17 cellular contexts compared by ENCODE assay signal in genomic region chr17:21025446-21025845, GRCh38. TPM values are rescaled to one million over a fixed set of nuclear protein-coding genes. Genes with fewer than 3 reads are reported as not detected.
DNase-seq lines count a peak whose midpoint lies in the region; ATAC-seq and TF ChIP-seq lines count a peak whose summit lies in the region.
"Had no signal": no experiment of that assay in that cellular context is flagged by ENCODE, and none has a peak within 500 bp of the region (broad histone marks: within the 10 kb centered on the region; RNA-seq: fewer than 3 reads in every experiment).

No MANE protein-coding gene starts in this region.

- intact Hi-C loops in natural killer cell (cut with micrococcal nuclease), result no loop called here

- no peaks in the 10 kb centered on the region for H3K9me3 Mint-ChIP-seq in natural killer cell treated with Interleukin-12 subunit alpha and Interleukin-12 subunit beta and Interleukin-15 and Interleukin-18, amount 100 ng/mL, for 72 hours
- H3K9me3 Mint-ChIP-seq in natural killer cell (no peaks in the 10 kb centered on the region), WTC11 (no peaks in the 10 kb centered on the region)
- H3K9me3 Mint-ChIP-seq: endodermal cell had no signal

- CTCF ChIA-PET in WTC11 (lab: Charles Lee), result no interaction called here

- H3K9ac ChIP-seq in smooth muscle cell (ENCODE audit: low read depth), result no peak overlapping the region

- POLR2A ChIA-PET in WTC11 (lab: Charles Lee), result no interaction called here

- peak overlapping the region; percentile 87 for H3K27ac ChIP-seq in smooth muscle cell (ENCODE audit: low read depth)
- H3K27ac ChIP-seq: pancreas, tibial nerve had no signal

- no peak for DNase-seq in natural killer cell treated with Interleukin-12 subunit alpha and Interleukin-12 subunit beta and Interleukin-15 and Interleukin-18, amount 100 ng/mL, for 72 hours (ENCODE audit: low spot score)
- DNase-seq in natural killer cell (no peak), WTC11 (ENCODE audit: low spot score) (no peak), smooth muscle cell (lab: John Stamatoyannopoulos, UW; ENCODE audit: unreplicated experiment) (no peak), T-helper 2 cell (no peak), dermis blood vessel endothelial cell (no peak)
- DNase-seq: activated CD4-positive, alpha-beta T cell treated with anti-CD3 and anti-CD28 coated beads, Interleukin-2, amount 50 U/mL, for 48 hours; DMS79 treated with DMSO at 0.1 percent for 48 hours; endodermal cell; NCI-H524 treated with DMSO at 0.1 percent for 48 hours; pancreas; stimulated activated CD4-positive, alpha-beta T cell treated with anti-CD3 and anti-CD28 coated beads, Interleukin-1b, Interleukin-23, amount 100 ng/mL, for 48 hours; stimulated activated naive CD4-positive, alpha-beta T cell treated with Interleukin-2 at 50 U/mL for 16 hours had no signal

- no peak overlapping the region for H3K4me3 Mint-ChIP-seq in natural killer cell treated with Interleukin-12 subunit alpha and Interleukin-12 subunit beta and Interleukin-15 and Interleukin-18, amount 100 ng/mL, for 72 hours
- no peak overlapping the region for H3K4me3 Mint-ChIP-seq in natural killer cell
- no peak overlapping the region for H3K4me3 Mint-ChIP-seq in WTC11
- H3K4me3 Mint-ChIP-seq: endodermal cell had no signal

- no peaks in the 10 kb centered on the region for H3K9me3 ChIP-seq in smooth muscle cell (replicated peaks; ENCODE audit: low read depth)
- H3K9me3 ChIP-seq: pancreas, tibial nerve had no signal

- no peaks in the 10 kb centered on the region for H3K27me3 Mint-ChIP-seq in natural killer cell treated with Interleukin-12 subunit alpha and Interleukin-12 subunit beta and Interleukin-15 and Interleukin-18, amount 100 ng/mL, for 72 hours
- H3K27me3 Mint-ChIP-seq in natural killer cell (ENCODE audit: low read depth in 2 of 2) (no peaks in the 10 kb centered on the region), WTC11 (ENCODE audit: low read depth) (no peaks in the 10 kb centered on the region)

- H3K27me3 ChIP-seq in smooth muscle cell (ENCODE audit: low read depth), result no peaks in the 10 kb centered on the region
- H3K27me3 ChIP-seq: pancreas, tibial nerve had no signal

- no peak for ATAC-seq in natural killer cell treated with Interleukin-12 subunit alpha and Interleukin-12 subunit beta and Interleukin-15 and Interleukin-18, amount 100 ng/mL, for 72 hours
- ATAC-seq in natural killer cell (no peak), WTC11 (no peak), esophagus mucosa (peak; percentile 51), HG03135 (IDR thresholded peaks at IDR 0.05; ENCODE audit: unreplicated experiment) (no peak)
- ATAC-seq: pancreas had no signal

- peak overlapping the region; percentile 29 to 35 for H3K27ac Mint-ChIP-seq in natural killer cell treated with Interleukin-12 subunit alpha and Interleukin-12 subunit beta and Interleukin-15 and Interleukin-18, amount 100 ng/mL, for 72 hours
- peak overlapping the region in 1 of 2 donors; percentile 71 for H3K27ac Mint-ChIP-seq in natural killer cell
- peak overlapping the region; percentile 68 for H3K27ac Mint-ChIP-seq in WTC11
- H3K27ac Mint-ChIP-seq: endodermal cell had no signal

- peaks cover 12% of the 10 kb centered on the region for H3K4me1 ChIP-seq in smooth muscle cell (ENCODE audit: low read depth)

- no peak overlapping the region for H3K4me3 ChIP-seq in smooth muscle cell
- H3K4me3 ChIP-seq: lung, pancreas, tibial nerve had no signal

- peaks cover 29% of the 10 kb centered on the region for H3K36me3 Mint-ChIP-seq in natural killer cell treated with Interleukin-12 subunit alpha and Interleukin-12 subunit beta and Interleukin-15 and Interleukin-18, amount 100 ng/mL, for 72 hours
- H3K36me3 Mint-ChIP-seq in natural killer cell (no peaks in the 10 kb centered on the region), WTC11 (peaks cover 71% of the 10 kb centered on the region)

- TF ChIP-seq CTCF in natural killer cell (IDR thresholded peaks at IDR 0.05) (no peak), WTC11 (IDR thresholded peaks at IDR 0.05) (no peak), smooth muscle cell (IDR thresholded peaks at IDR 0.05; ENCODE audit: borderline replicate concordance, insufficient read depth, poor library complexity, severe bottlenecking) (no peak)

- peaks cover 23% of the 10 kb centered on the region for H3F3A ChIP-seq in smooth muscle cell (ENCODE audit: low read depth)

- H3K4me2 ChIP-seq in smooth muscle cell, result no peak overlapping the region

- WGBS in smooth muscle cell (ENCODE audit: low lambda C conversion rate), result 67% methylated on average over 5 of the region's 5 CpGs

- H4K20me1 ChIP-seq in smooth muscle cell (ENCODE audit: low read depth), result peaks cover 100% of the 10 kb centered on the region

- peaks cover 100% of the 10 kb centered on the region for H3K79me2 ChIP-seq in smooth muscle cell (ENCODE audit: low read depth)

- no peaks in the 10 kb centered on the region for H3K36me3 ChIP-seq in smooth muscle cell (ENCODE audit: low read depth)

- no peak overlapping the region for H2AFZ ChIP-seq in smooth muscle cell (ENCODE audit: low read depth)

- H3K4me1 Mint-ChIP-seq in natural killer cell treated with Interleukin-12 subunit alpha and Interleukin-12 subunit beta and Interleukin-15 and Interleukin-18, amount 100 ng/mL, for 72 hours (ENCODE audit: low read depth in 2 of 2), result peaks cover 53 to 61% of the 10 kb centered on the region in 2 donors
- peaks cover 49 to 59% of the 10 kb centered on the region in 2 donors for H3K4me1 Mint-ChIP-seq in natural killer cell
- peaks cover 24% of the 10 kb centered on the region for H3K4me1 Mint-ChIP-seq in WTC11

TF ChIP-seq in WTC11, 78 proteins besides CTCF, POLR2A, EP300 and RAD21 (continues in another document):
- no peak for TF ChIP-seq GRHL2 (CRISPR knock-in tag; IDR thresholded peaks at IDR 0.05; ENCODE audit: insufficient replicate concordance, severe bottlenecking)
- no peak for TF ChIP-seq ARID4B (CRISPR knock-in tag; IDR thresholded peaks at IDR 0.05; ENCODE audit: borderline replicate concordance)
- no peak for TF ChIP-seq TEAD1 (CRISPR knock-in tag; IDR thresholded peaks at IDR 0.05)
- no peak for TF ChIP-seq E2F4 (CRISPR knock-in tag; IDR thresholded peaks at IDR 0.05; ENCODE audit: borderline replicate concordance, low read depth)
- no peak for TF ChIP-seq E2F1 (CRISPR knock-in tag; IDR thresholded peaks at IDR 0.05)

RNA-seq across cellular contexts. Expression of gene USP22, which starts 17.4 kb away (rescaled TPM):
- total RNA-seq in natural killer cell treated with Interleukin-12 subunit alpha and Interleukin-12 subunit beta and Interleukin-15 and Interleukin-18, amount 100 ng/mL, for 72 hours, result 100 to 1,000 TPM; 102 to 179 TPM
- total RNA-seq in natural killer cell, result 100 to 1,000 TPM; 121 to 155 (median 140) TPM
- 278 to 289 TPM (median 281 TPM) in 3 replicates for total RNA-seq in WTC11 (2021)
- 93.8 TPM for total RNA-seq in esophagus mucosa
- total RNA-seq in smooth muscle cell, result 136 and 151 TPM in 2 replicates
- polyA plus RNA-seq in smooth muscle cell, result 79.3 and 85.1 TPM in 2 replicates
- 342 TPM in 2 replicates for total RNA-seq in dermis blood vessel endothelial cell
